ENCODE assay signal across 16 cellular contexts in the genomic region with DNA sequence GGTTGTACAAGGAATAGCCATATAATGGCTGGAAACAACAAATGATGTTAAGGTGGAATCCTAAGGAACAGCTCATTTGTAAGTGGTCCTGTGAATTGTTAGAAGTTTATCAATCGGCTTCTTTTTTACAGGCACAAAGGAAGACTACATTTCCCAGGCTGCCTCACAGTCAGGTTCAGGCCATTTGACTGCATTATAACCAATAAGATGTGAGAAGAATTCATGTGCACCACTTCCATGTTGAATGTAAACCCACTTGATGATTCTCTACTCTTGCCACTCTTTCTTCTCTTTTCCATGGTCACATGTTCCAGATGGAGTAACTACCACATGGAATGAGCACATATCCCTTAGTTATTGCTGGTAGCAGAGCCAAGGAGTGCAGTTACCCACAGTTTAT.
DNase-seq lines count a peak whose midpoint lies in the region; ATAC-seq and TF ChIP-seq lines count a peak whose summit lies in the region.
"Had no signal": no experiment of that assay in that cellular context is flagged by ENCODE, and none has a peak within 500 bp of the region (broad histone marks: within the 10 kb centered on the region; RNA-seq: fewer than 3 reads in every experiment).

No MANE protein-coding gene starts in this region.

- H3K4me1 ChIP-seq in OCI-LY3 (ENCODE audit: low read length) (peaks cover 58% of the 10 kb centered on the region), left lung (peaks cover 0 to 3% of the 10 kb centered on the region in 2 donors)

- TF ChIP-seq CTCF in OCI-LY3 (IDR thresholded peaks at IDR 0.05; ENCODE audit: low read depth, low read length) (no peak), left lung (IDR thresholded peaks at IDR 0.05) (no peak)

- H3K27ac Mint-ChIP-seq in stimulated activated effector memory CD8-positive, alpha-beta T cell treated with anti-CD3 and anti-CD28 coated beads, Interleukin-12 subunit alpha, Interleukin-12 subunit beta, amount 100 ng/mL, for 72 hours = no peak overlapping the region

- H3K4me3 ChIP-seq in H7 (ENCODE audit: insufficient read depth, low read depth, low read length) = no peak overlapping the region
- H3K4me3 ChIP-seq in OCI-LY3 (ENCODE audit: low read length) = 0 out of 2 replicates have a peak overlapping the region, but pooled peaks have one; percentile 14
- no peak overlapping the region for H3K4me3 ChIP-seq in left lung
- H3K4me3 ChIP-seq: SK-N-MC had no signal

- H3K27me3 ChIP-seq in H7 (ENCODE audit: control insufficient read depth, insufficient read depth, low read length) = no peaks in the 10 kb centered on the region
- no peaks in the 10 kb centered on the region for H3K27me3 ChIP-seq in OCI-LY3 (ENCODE audit: low read depth, low read length)
- H3K27me3 ChIP-seq in left lung = no peaks in the 10 kb centered on the region

- peaks cover 22% of the 10 kb centered on the region for H3K4me1 Mint-ChIP-seq in stimulated activated effector memory CD8-positive, alpha-beta T cell treated with anti-CD3 and anti-CD28 coated beads, Interleukin-12 subunit alpha, Interleukin-12 subunit beta, amount 100 ng/mL, for 72 hours

- peak overlapping the region; percentile 67; the same call in 1 of the 2 replicates for H2AFZ ChIP-seq in OCI-LY3 (ENCODE audit: low read depth, low read length)

- H3K9me3 ChIP-seq in OCI-LY3 (ENCODE audit: insufficient read depth, low read length) (peaks cover 2% of the 10 kb centered on the region; the same call in 1 of the 2 replicates), left lung (no peaks in the 10 kb centered on the region)

- intact Hi-C loops in left lung (cut with DNase I) = no loop called here

- no peaks in the 10 kb centered on the region for H3K36me3 Mint-ChIP-seq in stimulated activated effector memory CD8-positive, alpha-beta T cell treated with anti-CD3 and anti-CD28 coated beads, Interleukin-12 subunit alpha, Interleukin-12 subunit beta, amount 100 ng/mL, for 72 hours
- H3K36me3 Mint-ChIP-seq: CD14-positive monocyte had no signal

- ATAC-seq in left lung (no peak), HG03097 (IDR thresholded peaks at IDR 0.05; ENCODE audit: low FRiP score, unreplicated experiment) (no peak)
- ATAC-seq in stimulated activated effector memory CD8-positive, alpha-beta T cell treated with anti-CD3 and anti-CD28 coated beads, Interleukin-12 subunit alpha, Interleukin-12 subunit beta, amount 100 ng/mL, for 72 hours = no peak
- ATAC-seq: PC-3 had no signal

- H3K36me3 ChIP-seq in H7 (replicated peaks; ENCODE audit: control insufficient read depth, insufficient read depth, low read length) (no peaks in the 10 kb centered on the region), OCI-LY3 (replicated peaks; ENCODE audit: low read depth, low read length) (peaks cover under 1% of the 10 kb centered on the region), left lung (no peaks in the 10 kb centered on the region)

- DNase-seq in NCI-H2227 treated with DMSO at 0.1 percent for 48 hours (lab: John Stamatoyannopoulos, UW) (peak; percentile 1), NCI-H2227 (lab: John Stamatoyannopoulos, UW; ENCODE audit: unreplicated experiment) (no peak), H7 (peak; percentile 20), iPS-NIHi11 (ENCODE audit: low spot score) (peak; percentile 28), left lung (no peak)
- DNase-seq in stimulated activated effector memory CD8-positive, alpha-beta T cell treated with anti-CD3 and anti-CD28 coated beads, Interleukin-12 subunit alpha, Interleukin-12 subunit beta, amount 100 ng/mL, for 72 hours (ENCODE audit: low spot score in 2 of 2) = no peak
- DNase-seq: GF-D8, NCI-H1105 treated with DMSO at 0.1 percent for 48 hours, NCI-H187 treated with DMSO at 0.1 percent for 48 hours, NCI-H2171 treated with DMSO at 0.1 percent for 48 hours, NCI-H510A treated with DMSO at 0.1 percent for 48 hours, PC-3 had no signal

- no peak overlapping the region for H3K4me3 Mint-ChIP-seq in stimulated activated effector memory CD8-positive, alpha-beta T cell treated with anti-CD3 and anti-CD28 coated beads, Interleukin-12 subunit alpha, Interleukin-12 subunit beta, amount 100 ng/mL, for 72 hours
- H3K4me3 Mint-ChIP-seq: CD14-positive monocyte had no signal

- no peaks in the 10 kb centered on the region for H4K20me1 ChIP-seq in OCI-LY3 (ENCODE audit: insufficient read depth, low read length)

- H3K79me2 ChIP-seq in OCI-LY3 (ENCODE audit: low read length) = no peaks in the 10 kb centered on the region

- H3K27ac ChIP-seq in OCI-LY3 (ENCODE audit: low read length) (peak overlapping the region; percentile 95), left lung (no peak overlapping the region)
- H3K27ac ChIP-seq: SK-N-MC had no signal

- no peaks in the 10 kb centered on the region for H3K9me3 Mint-ChIP-seq in stimulated activated effector memory CD8-positive, alpha-beta T cell treated with anti-CD3 and anti-CD28 coated beads, Interleukin-12 subunit alpha, Interleukin-12 subunit beta, amount 100 ng/mL, for 72 hours
- H3K9me3 Mint-ChIP-seq: CD14-positive monocyte had no signal

- H3K4me2 ChIP-seq in OCI-LY3 (ENCODE audit: low read length) = peak overlapping the region; percentile 69

- peak overlapping the region; percentile 45; the same call in 1 of the 2 replicates for H3K9ac ChIP-seq in OCI-LY3 (ENCODE audit: low read length)

Comparison
In these comparisons a context has a peak if more than half of its experiments do, and no peak if none do; other contexts are left out.
1. DNase-seq: peak in NCI-H2227 treated with DMSO at 0.1 percent for 48 hours (single experiment), H7 (single experiment) and iPS-NIHi11 (single experiment); none in NCI-H2227 (single experiment), left lung (0 of 2) and stimulated activated effector memory CD8-positive, alpha-beta T cell treated with anti-CD3 and anti-CD28 coated beads, Interleukin-12 subunit alpha, Interleukin-12 subunit beta, amount 100 ng/mL, for 72 hours (0 of 2).